19 cellular contexts compared by ENCODE assay signal in the genomic region with DNA sequence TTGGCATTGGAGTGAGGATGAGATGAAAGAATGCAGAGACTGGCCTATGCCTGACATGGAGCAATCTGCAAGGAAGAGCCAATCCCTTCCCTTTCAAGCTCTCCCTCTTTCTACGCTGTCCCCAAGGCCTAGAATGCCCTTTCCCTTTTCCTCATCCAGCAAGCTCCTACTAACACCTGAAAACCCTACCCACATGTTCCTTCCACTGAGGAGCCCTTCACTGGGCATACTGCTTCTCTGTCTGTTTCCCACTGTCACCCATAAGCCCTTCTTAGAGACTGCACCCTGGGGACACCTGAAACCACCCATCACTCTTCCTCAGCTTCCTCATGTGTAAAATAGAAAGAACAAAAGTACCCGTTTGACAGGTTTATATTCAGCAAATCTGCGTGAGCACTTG.
"Had no signal": no experiment of that assay in that cellular context is flagged by ENCODE, and none has a peak within 500 bp of the region (broad histone marks: within the 10 kb centered on the region; RNA-seq: fewer than 3 reads in every experiment).

No MANE protein-coding gene starts in this region.

- H3K36me3 ChIP-seq: heart left ventricle, left lung, lower lobe of right lung had no signal

- H3K4me3 ChIP-seq: coronary artery, dorsolateral prefrontal cortex, esophagus muscularis mucosa, gastroesophageal sphincter, heart left ventricle, hepatocyte, left lung, lower lobe of right lung, mucosa of descending colon had no signal

- H3K9me3 ChIP-seq: mucosa of descending colon had no signal

- H3K4me3 Mint-ChIP-seq: mesothelial cell of epicardium; naive B cell; naive thymus-derived CD8-positive, alpha-beta T cell had no signal

- H3K4me1 Mint-ChIP-seq: mesothelial cell of epicardium; naive B cell; naive thymus-derived CD8-positive, alpha-beta T cell had no signal

- DNase-seq: dermis blood vessel endothelial cell; dorsolateral prefrontal cortex; effector CD4-positive, alpha-beta T cell; effector memory CD4-positive, alpha-beta T cell; foreskin keratinocyte; hypothalamus; left cardiac atrium; mesenchymal stem cell; naive B cell; naive thymus-derived CD8-positive, alpha-beta T cell had no signal

- H3K4me1 ChIP-seq: esophagus muscularis mucosa, foreskin keratinocyte, gastroesophageal sphincter, left lung, lower lobe of right lung had no signal

- H3K36me3 Mint-ChIP-seq: naive B cell had no signal

- H3K27ac ChIP-seq: coronary artery, dorsolateral prefrontal cortex, esophagus muscularis mucosa, foreskin keratinocyte, gastroesophageal sphincter, heart left ventricle, hepatocyte, left lung, lower lobe of right lung had no signal

- H3K27ac Mint-ChIP-seq: mesothelial cell of epicardium; naive thymus-derived CD8-positive, alpha-beta T cell had no signal

- H3K27me3 ChIP-seq: dorsolateral prefrontal cortex, esophagus muscularis mucosa, gastroesophageal sphincter, heart left ventricle, hepatocyte had no signal
